In the genomic region with DNA sequence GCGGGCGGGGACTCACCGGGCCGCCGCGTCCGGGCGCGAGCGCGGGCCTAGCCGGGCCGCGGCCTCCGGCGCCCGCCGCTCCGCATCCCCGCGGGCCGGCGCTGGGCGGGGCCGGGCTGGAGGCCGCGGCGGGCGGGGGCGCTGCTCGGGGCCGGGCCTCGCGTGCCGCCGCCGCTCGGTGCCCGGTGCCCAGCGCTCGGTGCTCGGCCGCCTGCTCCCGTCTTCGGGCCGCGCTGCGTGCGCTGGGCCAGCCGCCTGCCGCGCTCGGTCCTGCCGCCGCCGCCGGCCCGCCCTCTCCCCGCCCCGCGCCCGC, we compare ENCODE assay signal across 8 cellular contexts. TPM values are rescaled to one million over a fixed set of nuclear protein-coding genes. Genes with fewer than 3 reads are reported as not detected.
A peak's percentile ranks its signal among the peaks of the same experiment; 100 is the strongest.
DNase-seq lines count a peak whose midpoint lies in the region; ATAC-seq and TF ChIP-seq lines count a peak whose summit lies in the region.

A gene (minus strand): TSS at position 281 of the 313 bp plus-strand sequence. CDS start 3,105 bp downstream, outside the sequence.

- DNase-seq in MM.1S (no peak), dorsolateral prefrontal cortex (no peak), mucosa of descending colon (no peak), vagina (ENCODE audit: extremely low spot score in 2 of 2) (no peak), DMS 273 (lab: John Stamatoyannopoulos, UW; ENCODE audit: unreplicated experiment) (no peak), NCI-H146 (lab: John Stamatoyannopoulos, UW) (no peak)
- no peak for DNase-seq in activated CD4-positive, alpha-beta T cell treated with anti-CD3 and anti-CD28 coated beads for 4 hours

- H3K4me1 ChIP-seq in MM.1S (ENCODE audit: low read length): peaks cover 12% of the 10 kb centered on the region; the same call in 1 of the 2 replicates
- H3K4me1 ChIP-seq in mucosa of descending colon (ENCODE audit: low read depth): peaks cover 40% of the 10 kb centered on the region
- H3K4me1 ChIP-seq in vagina: peaks cover 40% of the 10 kb centered on the region

- peak within 1 kb of the TSS; percentile 62; the same call in 1 of the 2 replicates for H3K9ac ChIP-seq in MM.1S (ENCODE audit: low read length)

- no peak within 1 kb of the TSS for H3K27ac ChIP-seq in MM.1S (ENCODE audit: low read length)
- H3K27ac ChIP-seq in dorsolateral prefrontal cortex: peak within 1 kb of the TSS in 49 of 59 donors; percentile 29 to 87 (median 76)
- H3K27ac ChIP-seq in vagina: peak within 1 kb of the TSS; percentile 92

- no peak within 1 kb of the TSS for H2AFZ ChIP-seq in MM.1S (ENCODE audit: low read length)

- TF ChIP-seq POLR2A in vagina (IDR thresholded peaks at IDR 0.05): no peak

- H3K36me3 ChIP-seq in MM.1S (replicated peaks; ENCODE audit: insufficient read depth, low read length) (no peaks in the 10 kb centered on the region), mucosa of descending colon (ENCODE audit: low read depth) (no peaks in the 10 kb centered on the region), vagina (peaks cover 0 to 8% of the 10 kb centered on the region in 2 donors)

- intact Hi-C loops in dorsolateral prefrontal cortex (cut with DNase I) (no loop called here), mucosa of descending colon (cut with DNase I, micrococcal nuclease) (no loop called here), vagina (cut with DNase I) (loop anchor here (5.0 to 10.0 kb wide), 2 partner anchors 189 to 448 kb away; a partner anchor contains a TSS)

- ATAC-seq in GM19397 (IDR thresholded peaks at IDR 0.05; ENCODE audit: unreplicated experiment) (peak; percentile 17), mucosa of descending colon (no peak)

- TF ChIP-seq CTCF in MM.1S (IDR thresholded peaks at IDR 0.05; ENCODE audit: low read length) (no peak), dorsolateral prefrontal cortex (IDR thresholded peaks at IDR 0.05 in 54 of 56, conservative IDR thresholded peaks at IDR 0.05 in 2 of 56; ENCODE audit: low read depth in 1 of 56, partially characterized antibody in 56 of 56) (no peak), mucosa of descending colon (IDR thresholded peaks at IDR 0.05) (no peak), vagina (IDR thresholded peaks at IDR 0.05) (no peak)

- H3K4me3 ChIP-seq in MM.1S (ENCODE audit: low read length): peak within 1 kb of the TSS; percentile 72
- H3K4me3 ChIP-seq in dorsolateral prefrontal cortex: peak within 1 kb of the TSS; percentile 52 to 86 (median 75)
- H3K4me3 ChIP-seq in mucosa of descending colon: peak within 1 kb of the TSS; percentile 67
- peak within 1 kb of the TSS; percentile 80 to 97 for H3K4me3 ChIP-seq in vagina

- peaks cover 11% of the 10 kb centered on the region for H3F3A ChIP-seq in MM.1S (ENCODE audit: insufficient read depth, low read length)

- H4K20me1 ChIP-seq in MM.1S (ENCODE audit: insufficient read depth, low read length): no peaks in the 10 kb centered on the region

- no peaks in the 10 kb centered on the region for H3K27me3 ChIP-seq in MM.1S (replicated peaks; ENCODE audit: insufficient read depth, low read length)
- H3K27me3 ChIP-seq in dorsolateral prefrontal cortex: no peaks in the 10 kb centered on the region
- no peaks in the 10 kb centered on the region for H3K27me3 ChIP-seq in vagina

- peaks cover 35% of the 10 kb centered on the region for H3K79me2 ChIP-seq in MM.1S (ENCODE audit: low read length)

- H3K9me3 ChIP-seq in MM.1S (replicated peaks; ENCODE audit: insufficient read depth, low read length) (no peaks in the 10 kb centered on the region), mucosa of descending colon (no peaks in the 10 kb centered on the region), vagina (no peaks in the 10 kb centered on the region)

- H3K9me2 ChIP-seq in MM.1S (replicated peaks; ENCODE audit: insufficient read depth, low read length): no peaks in the 10 kb centered on the region

- H3K4me2 ChIP-seq in MM.1S (ENCODE audit: low read depth, low read length): peak within 1 kb of the TSS; percentile 82

RNA-seq across cellular contexts. Expression of the gene that starts here (rescaled TPM):
- total RNA-seq in dorsolateral prefrontal cortex (100 to 1,000 TPM in 5 of 120 experiments, 10 to 100 TPM in 115; 63.1 to 111 (median 79.7) TPM), mucosa of descending colon (100 to 1,000 TPM; 122 to 176 (median 128) TPM), vagina (92.8 TPM)
